11 cellular contexts compared by ENCODE assay signal in the genomic region with DNA sequence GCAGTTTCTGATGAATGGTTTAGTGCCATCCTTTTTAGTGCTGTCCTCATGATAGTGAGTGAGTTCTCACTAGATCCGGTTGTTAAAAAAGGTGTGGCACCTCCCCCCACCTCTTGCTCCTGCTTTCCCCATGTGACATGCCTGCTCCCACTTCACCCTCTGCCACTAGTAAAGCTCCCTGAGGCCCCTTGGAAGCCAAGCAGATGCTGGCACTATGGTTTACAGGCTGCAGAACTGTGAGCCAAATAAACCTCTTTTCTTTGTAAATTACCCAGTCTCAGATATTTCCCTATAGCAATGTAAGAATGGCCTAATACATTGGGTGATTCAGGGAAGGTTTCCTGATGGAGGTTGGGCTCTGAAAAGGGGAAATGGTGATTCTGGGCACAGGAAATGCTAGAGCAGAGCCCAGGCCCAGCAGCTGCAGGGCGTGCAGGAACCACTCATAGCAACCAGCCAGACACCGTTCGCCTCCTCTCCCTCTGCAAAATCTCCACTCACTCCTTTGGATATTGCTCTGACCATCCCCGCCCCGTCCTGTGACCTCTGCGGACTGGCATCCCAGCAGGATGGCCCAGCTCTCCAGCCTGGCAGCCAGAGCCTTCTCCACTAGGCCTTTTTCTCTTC. TPM values are rescaled to one million over a fixed set of nuclear protein-coding genes. Genes with fewer than 3 reads are reported as not detected.
A peak's percentile ranks its signal among the peaks of the same experiment; 100 is the strongest.
DNase-seq lines count a peak whose midpoint lies in the region; ATAC-seq, FAIRE-seq and TF ChIP-seq lines count a peak whose summit lies in the region.
"Had no signal": no experiment of that assay in that cellular context is flagged by ENCODE, and none has a peak within 500 bp of the region (broad histone marks: within the 10 kb centered on the region; RNA-seq: fewer than 3 reads in every experiment).

No MANE protein-coding gene starts in this region.

- H3K27ac ChIP-seq in GM12878 (ENCODE audit: control insufficient read depth, insufficient read depth) (no peak overlapping the region), pancreas (no peak overlapping the region)
- H3K27ac ChIP-seq in naive thymus-derived CD4-positive, alpha-beta T cell (ENCODE audit: low read depth, low read length) = no peak overlapping the region
- H3K27ac ChIP-seq: C4-2B had no signal

- H2AFZ ChIP-seq in GM12878 (ENCODE audit: control insufficient read depth, low read depth, low read length) = no peak overlapping the region

- H3K9ac ChIP-seq in GM12878 (ENCODE audit: control insufficient read depth, insufficient read depth, low read length) = no peak overlapping the region

- H3K36me3 ChIP-seq in GM12878 (ENCODE audit: control insufficient read depth in 2 of 2, insufficient read depth in 2 of 2, low read length in 1 of 2) (no peaks in the 10 kb centered on the region), pancreas (no peaks in the 10 kb centered on the region)
- H3K36me3 ChIP-seq in naive thymus-derived CD4-positive, alpha-beta T cell (ENCODE audit: control insufficient read depth in 2 of 3, insufficient read depth in 3 of 3, low read length in 3 of 3) = no peaks in the 10 kb centered on the region

- RAD21 ChIA-PET in GM12878 (lab: Charles Lee; ENCODE audit: unreplicated experiment) = no interaction called here

- POLR2A ChIA-PET in GM12878 (lab: Charles Lee) = no interaction called here
- POLR2A ChIA-PET in naive thymus-derived CD4-positive, alpha-beta T cell (lab: Charles Lee) = no interaction called here
- POLR2A ChIA-PET in activated CD8-positive, alpha-beta T cell treated with anti-CD3 and anti-CD28 coated beads for 36 hours (lab: Charles Lee) = no interaction called here

- H3K4me3 ChIP-seq in GM12878 (no peak overlapping the region), pancreas (no peak overlapping the region)
- no peak overlapping the region for H3K4me3 ChIP-seq in naive thymus-derived CD4-positive, alpha-beta T cell (ENCODE audit: low read length)

- H3K79me2 ChIP-seq in GM12878 (ENCODE audit: control insufficient read depth, insufficient read depth, low read length) = no peaks in the 10 kb centered on the region

- no peaks in the 10 kb centered on the region for H3K4me1 ChIP-seq in GM12878 (ENCODE audit: control insufficient read depth, insufficient read depth, low read length)
- no peaks in the 10 kb centered on the region for H3K4me1 ChIP-seq in naive thymus-derived CD4-positive, alpha-beta T cell (ENCODE audit: control insufficient read depth in 2 of 2, insufficient read depth in 2 of 2, low read length in 2 of 2)
- peaks cover 0 to 4% (median 0%) of the 10 kb centered on the region in 3 donors for H3K4me1 ChIP-seq in pancreas

- peaks cover 8 to 15% (median 9%) of the 10 kb centered on the region in 7 donors for H3K4me1 Mint-ChIP-seq in naive thymus-derived CD4-positive, alpha-beta T cell
- peaks cover 11% of the 10 kb centered on the region for H3K4me1 Mint-ChIP-seq in activated CD8-positive, alpha-beta T cell treated with anti-CD3 and anti-CD28 coated beads for 36 hours (ENCODE audit: low read depth)

- no peak overlapping the region for H3K27ac Mint-ChIP-seq in naive thymus-derived CD4-positive, alpha-beta T cell
- no peak overlapping the region for H3K27ac Mint-ChIP-seq in activated CD8-positive, alpha-beta T cell treated with anti-CD3 and anti-CD28 coated beads for 36 hours
- H3K27ac Mint-ChIP-seq: brain, natural killer cell had no signal

- no peaks in the 10 kb centered on the region for H4K20me1 ChIP-seq in GM12878 (ENCODE audit: control insufficient read depth, insufficient read depth)

- H3K27me3 ChIP-seq in GM12878 (replicated peaks in 1 of 2; ENCODE audit: control insufficient read depth in 2 of 2, insufficient read depth in 2 of 2, low read length in 1 of 2) (peaks cover 7 to 17% of the 10 kb centered on the region in 2 experiments), pancreas (no peaks in the 10 kb centered on the region)
- peaks cover 0 to 7% of the 10 kb centered on the region in 2 donors for H3K27me3 ChIP-seq in naive thymus-derived CD4-positive, alpha-beta T cell (ENCODE audit: control insufficient read depth in 2 of 2, insufficient read depth in 2 of 2, low read length in 2 of 2)

- TF ChIP-seq POLR2A in GM12878 (IDR thresholded peaks at IDR 0.05; ENCODE audit: low read depth, low read length) = no peak

- H3K36me3 Mint-ChIP-seq in naive thymus-derived CD4-positive, alpha-beta T cell = peaks cover 0 to 4% (median 1%) of the 10 kb centered on the region in 5 donors
- no peaks in the 10 kb centered on the region for H3K36me3 Mint-ChIP-seq in activated CD8-positive, alpha-beta T cell treated with anti-CD3 and anti-CD28 coated beads for 36 hours (ENCODE audit: low read depth)
- H3K36me3 Mint-ChIP-seq: brain, natural killer cell had no signal

- TF ChIP-seq RAD21 in GM12878 (IDR thresholded peaks at IDR 0.05; ENCODE audit: insufficient read depth, low read depth, low read length) = no peak

- peaks cover 25 to 52% (median 27%) of the 10 kb centered on the region in 5 donors for H3K27me3 Mint-ChIP-seq in naive thymus-derived CD4-positive, alpha-beta T cell
- peaks cover 27% of the 10 kb centered on the region for H3K27me3 Mint-ChIP-seq in activated CD8-positive, alpha-beta T cell treated with anti-CD3 and anti-CD28 coated beads for 36 hours

- SMC1A ChIA-PET in GM12878 (lab: Charles Lee; ENCODE audit: uncharacterized antibody, unreplicated experiment) = no interaction called here

- H3K9me3 ChIP-seq in GM12878 (replicated peaks; ENCODE audit: control insufficient read depth, insufficient read depth, low read length) (peaks cover 2% of the 10 kb centered on the region; the same call in 2 of the 3 replicates), pancreas (no peaks in the 10 kb centered on the region)
- H3K9me3 ChIP-seq in naive thymus-derived CD4-positive, alpha-beta T cell (ENCODE audit: control insufficient read depth in 2 of 3, low read length in 3 of 3) = no peaks in the 10 kb centered on the region

- in situ Hi-C loops in GM12878 (cut with MboI) = no loop called here

- no peak for FAIRE-seq in GM12878 (lab: Jason Lieb, UNC)
- no peak for FAIRE-seq in pancreas (lab: Jason Lieb, UNC)

- DNase-seq in HCEC 1CT = peak; percentile 22
- DNase-seq in NOMO-1 (lab: John Stamatoyannopoulos, UW; ENCODE audit: unreplicated experiment in 2 of 2) = peak; percentile 89
- no peak for DNase-seq in GM12878 (ENCODE audit: low read depth, low spot score)
- DNase-seq in naive thymus-derived CD4-positive, alpha-beta T cell = no peak
- DNase-seq in activated CD8-positive, alpha-beta T cell treated with anti-CD3 and anti-CD28 coated beads for 36 hours = no peak
- DNase-seq in GM10266 (ENCODE audit: extremely low spot score) = no peak
- DNase-seq in pancreas = no peak
- DNase-seq: DMS79 treated with DMSO at 0.1 percent for 48 hours, natural killer cell had no signal

- CTCF ChIA-PET in GM12878 (lab: Yijun Ruan, JAX) = interaction anchor here (1.1 kb wide), 1 partner anchor 16 kb away, joined by 3 read pairs; no protein-coding TSS in a partner anchor
- CTCF ChIA-PET in naive thymus-derived CD4-positive, alpha-beta T cell (lab: Charles Lee) = no interaction called here
- CTCF ChIA-PET in activated CD8-positive, alpha-beta T cell treated with anti-CD3 and anti-CD28 coated beads for 36 hours (lab: Charles Lee) = no interaction called here

- no peak for TF ChIP-seq EP300 in GM12878 (IDR thresholded peaks at IDR 0.05; ENCODE audit: borderline replicate concordance in 1 of 2, control insufficient read depth in 1 of 2, low read depth in 2 of 2, low read length in 2 of 2)

- WGBS in GM12878 (ENCODE audit: insufficient coverage, insufficient replicate concordance, low lambda C conversion rate, missing lambda C conversion rate) = 81% methylated on average over 7 of the region's 7 CpGs
- WGBS in pancreas, 2 donors = 83 to 91% methylated on average over 7 of the region's 7 CpGs

- TF ChIP-seq CTCF in GM12878 (IDR thresholded peaks at IDR 0.05 in 2 of 3, conservative IDR thresholded peaks at IDR 0.05 in 1 of 3; ENCODE audit: control insufficient read depth in 2 of 3, extremely low read depth in 1 of 3, insufficient read depth in 1 of 3, low read depth in 3 of 3, low read length in 3 of 3) = no peak
- no peak for TF ChIP-seq CTCF in activated CD8-positive, alpha-beta T cell treated with anti-CD3 and anti-CD28 coated beads for 36 hours (IDR thresholded peaks at IDR 0.05)
- no peak for TF ChIP-seq CTCF in GM10266 (IDR thresholded peaks at IDR 0.05; ENCODE audit: control insufficient read depth, insufficient read depth, low read depth, missing control alignments)
- TF ChIP-seq CTCF in pancreas (IDR thresholded peaks at IDR 0.05) = no peak

- no peak overlapping the region for H3K4me3 Mint-ChIP-seq in naive thymus-derived CD4-positive, alpha-beta T cell
- H3K4me3 Mint-ChIP-seq in activated CD8-positive, alpha-beta T cell treated with anti-CD3 and anti-CD28 coated beads for 36 hours = no peak overlapping the region
- H3K4me3 Mint-ChIP-seq: brain, natural killer cell had no signal

- intact Hi-C loops in GM12878 (cut with micrococcal nuclease; ENCODE audit: unreplicated experiment) (no loop called here), pancreas (cut with DNase I) (no loop called here)
- intact Hi-C loops in naive thymus-derived CD4-positive, alpha-beta T cell (cut with micrococcal nuclease) = no loop called here
- intact Hi-C loops in activated CD8-positive, alpha-beta T cell treated with anti-CD3 and anti-CD28 coated beads for 36 hours (cut with micrococcal nuclease) = no loop called here

- H3K9me3 Mint-ChIP-seq in naive thymus-derived CD4-positive, alpha-beta T cell = no peaks in the 10 kb centered on the region
- no peaks in the 10 kb centered on the region for H3K9me3 Mint-ChIP-seq in activated CD8-positive, alpha-beta T cell treated with anti-CD3 and anti-CD28 coated beads for 36 hours
- H3K9me3 Mint-ChIP-seq: natural killer cell had no signal

- no peak overlapping the region for H3K4me2 ChIP-seq in GM12878 (ENCODE audit: control insufficient read depth, insufficient read depth)

- no TSS peak for BruUV-seq in GM12878 (replicated peaks; lab: Mats Ljungman, UMichigan)

- ATAC-seq in GM12878 (no peak), pancreas (no peak)
- peak; percentile 63 for ATAC-seq in naive thymus-derived CD4-positive, alpha-beta T cell
- no peak for ATAC-seq in activated CD8-positive, alpha-beta T cell treated with anti-CD3 and anti-CD28 coated beads for 36 hours
- ATAC-seq: natural killer cell had no signal

RNA-seq across cellular contexts. Expression of a gene that starts 2.6 kb away (rescaled TPM):
- 0.29 and 0.44 TPM in 2 replicates for total RNA-seq in GM12878 (2013; cell fraction: nucleolus; rRNA removed)
- total RNA-seq in GM12878 (2014; rRNA removed) (0.11 and 0.17 TPM in 2 replicates), GM12878 (2014; rRNA removed; fragmentation: Illumina TruSeq; extraction: Trizol) (0.14 and 0.22 TPM in 2 replicates), GM12878 (2021) (0.21 and 0.31 TPM in 2 replicates), pancreas (1 to 10 TPM in 4 of 6 donors, under 1 TPM in 2; 0.43 to 2.7 (median 1.1) TPM)
- polyA plus RNA-seq in GM12878 (2011; ENCODE audit: low read depth) = not detected
- polyA plus RNA-seq in GM12878 (2011; rRNA removed) (0.15 and 0.19 TPM in 2 replicates), GM12878 (2014; fragmentation: Illumina TruSeq; extraction: Trizol) (0.09 TPM in 1 of 2 replicates, not detected in the other), GM12878 (2014; fragmentation: Nextera tagmentation; extraction: Ambion mirVana) (under 1 TPM; 0.13 to 0.16 TPM), GM12878 (2014; rRNA removed) (0.05 and 0.11 TPM in 2 replicates), GM12878 (2016; fragmentation: Nextera tagmentation; extraction: Ambion mirVana) (under 1 TPM; 0.35 to 0.42 TPM), pancreas (under 1 TPM; 0.27 to 0.80 TPM)
- polyA plus RNA-seq in GM12878 (2011; cell fraction: cytosol; rRNA removed) = 0.27 and 0.28 TPM in 2 replicates
- 0.06 TPM in 1 of 2 replicates, not detected in the other for polyA plus RNA-seq in GM12878 (2011; cell fraction: nucleus; rRNA removed)
- 0.28 TPM in 1 of 2 replicates, not detected in the other for polyA plus RNA-seq in GM12878 (2012)
- 0.26 and 0.37 TPM in 2 replicates for polyA minus RNA-seq in GM12878 (2011; rRNA and poly(A)+ RNA removed)
- not detected in 2 replicates for polyA minus RNA-seq in GM12878 (2011; cell fraction: cytosol; rRNA and poly(A)+ RNA removed)
- polyA minus RNA-seq in GM12878 (2011; cell fraction: nucleus; rRNA and poly(A)+ RNA removed) = 0.24 TPM in 1 of 2 replicates, not detected in the other
- total RNA-seq in naive thymus-derived CD4-positive, alpha-beta T cell = 1 to 10 TPM in 2 of 5 experiments, under 1 TPM in 1, not detected in 2; 0.50 to 2.2 (median 1.6) TPM
- 1 to 10 TPM in 1 of 2 donors, under 1 TPM in 1; 0.71 to 2.6 TPM for polyA plus RNA-seq in naive thymus-derived CD4-positive, alpha-beta T cell
- total RNA-seq in activated CD8-positive, alpha-beta T cell treated with anti-CD3 and anti-CD28 coated beads for 36 hours = 1 to 10 TPM; 4.2 to 5.4 TPM

RNA-seq across cellular contexts. Expression of a gene that starts 57.2 kb away (rescaled TPM):
- total RNA-seq in GM12878 (2013; cell fraction: nucleolus; rRNA removed) = 1.5 and 3.7 TPM in 2 replicates
- total RNA-seq in GM12878 (2014; rRNA removed) (10.5 and 10.8 TPM in 2 replicates), GM12878 (2014; rRNA removed; fragmentation: Illumina TruSeq; extraction: Trizol) (5.9 and 7.1 TPM in 2 replicates), GM12878 (2021) (8.2 and 8.6 TPM in 2 replicates), pancreas (10 to 100 TPM in 4 of 6 donors, 1 to 10 TPM in 2; 6.6 to 13.4 (median 10.7) TPM)
- 9.2 TPM for polyA plus RNA-seq in GM12878 (2011; ENCODE audit: low read depth)
- polyA plus RNA-seq in GM12878 (2011; rRNA removed) (9.8 and 10.7 TPM in 2 replicates), GM12878 (2014; fragmentation: Illumina TruSeq; extraction: Trizol) (7.0 and 11.2 TPM in 2 replicates), GM12878 (2014; fragmentation: Nextera tagmentation; extraction: Ambion mirVana) (1 to 10 TPM; 7.2 to 9.2 TPM), GM12878 (2014; rRNA removed) (14.6 and 17.9 TPM in 2 replicates), GM12878 (2016; fragmentation: Nextera tagmentation; extraction: Ambion mirVana) (10 to 100 TPM; 25.8 to 26.6 TPM), pancreas (10 to 100 TPM; 24.6 to 30.6 TPM)
- polyA plus RNA-seq in GM12878 (2011; cell fraction: cytosol; rRNA removed) = 9.8 and 11.7 TPM in 2 replicates
- 4.5 and 6.3 TPM in 2 replicates for polyA plus RNA-seq in GM12878 (2011; cell fraction: nucleus; rRNA removed)
- polyA plus RNA-seq in GM12878 (2012) = 3.6 and 7.4 TPM in 2 replicates
- 2.6 and 3.7 TPM in 2 replicates for polyA minus RNA-seq in GM12878 (2011; rRNA and poly(A)+ RNA removed)
- 2.5 TPM in 1 of 2 replicates, not detected in the other for polyA minus RNA-seq in GM12878 (2011; cell fraction: cytosol; rRNA and poly(A)+ RNA removed)
- polyA minus RNA-seq in GM12878 (2011; cell fraction: nucleus; rRNA and poly(A)+ RNA removed) = 0.86 and 0.97 TPM in 2 replicates
- total RNA-seq in naive thymus-derived CD4-positive, alpha-beta T cell = 10 to 100 TPM; 10.0 to 39.6 (median 25.4) TPM
- 10 to 100 TPM; 78.6 to 82.7 TPM for polyA plus RNA-seq in naive thymus-derived CD4-positive, alpha-beta T cell
- total RNA-seq in activated CD8-positive, alpha-beta T cell treated with anti-CD3 and anti-CD28 coated beads for 36 hours = 10 to 100 TPM; 14.5 to 18.2 TPM

RNA-seq across cellular contexts. Expression of a gene that starts 57.3 kb away (rescaled TPM):
- 60.1 and 66.5 TPM in 2 replicates for total RNA-seq in GM12878 (2013; cell fraction: nucleolus; rRNA removed)
- 25.1 and 28.4 TPM in 2 replicates for total RNA-seq in GM12878 (2014; rRNA removed)
- 18.5 and 19.2 TPM in 2 replicates for total RNA-seq in GM12878 (2014; rRNA removed; fragmentation: Illumina TruSeq; extraction: Trizol)
- 18.4 and 21.2 TPM in 2 replicates for total RNA-seq in GM12878 (2021)
- 9.5 TPM for polyA plus RNA-seq in GM12878 (2011; ENCODE audit: low read depth)
- 5.3 and 8.9 TPM in 2 replicates for polyA plus RNA-seq in GM12878 (2011; rRNA removed)
- 4.7 and 4.9 TPM in 2 replicates for polyA plus RNA-seq in GM12878 (2011; cell fraction: cytosol; rRNA removed)
- 8.9 and 16.3 TPM in 2 replicates for polyA plus RNA-seq in GM12878 (2011; cell fraction: nucleus; rRNA removed)
- 13.1 and 15.1 TPM in 2 replicates for polyA plus RNA-seq in GM12878 (2012)
- 21.0 and 26.5 TPM in 2 replicates for polyA plus RNA-seq in GM12878 (2014; fragmentation: Illumina TruSeq; extraction: Trizol)
- 10 to 100 TPM in 1 of 2 experiments, 1 to 10 TPM in 1; 8.3 to 12.3 TPM for polyA plus RNA-seq in GM12878 (2014; fragmentation: Nextera tagmentation; extraction: Ambion mirVana)
- 10.8 and 14.0 TPM in 2 replicates for polyA plus RNA-seq in GM12878 (2014; rRNA removed)
- polyA plus RNA-seq in GM12878 (2016; fragmentation: Nextera tagmentation; extraction: Ambion mirVana) = 10 to 100 TPM; 26.7 to 29.8 TPM
- 7.2 and 7.7 TPM in 2 replicates for polyA minus RNA-seq in GM12878 (2011; rRNA and poly(A)+ RNA removed)
- polyA minus RNA-seq in GM12878 (2011; cell fraction: cytosol; rRNA and poly(A)+ RNA removed) = 2.9 and 7.0 TPM in 2 replicates
- 14.1 and 33.3 TPM in 2 replicates for polyA minus RNA-seq in GM12878 (2011; cell fraction: nucleus; rRNA and poly(A)+ RNA removed)
- 10 to 100 TPM; 32.8 to 61.6 (median 37.4) TPM for total RNA-seq in naive thymus-derived CD4-positive, alpha-beta T cell
- 10 to 100 TPM; 35.8 to 35.9 TPM for polyA plus RNA-seq in naive thymus-derived CD4-positive, alpha-beta T cell
- 10 to 100 TPM; 24.7 to 26.0 TPM for total RNA-seq in activated CD8-positive, alpha-beta T cell treated with anti-CD3 and anti-CD28 coated beads for 36 hours
- total RNA-seq in pancreas = 10 to 100 TPM; 16.8 to 22.7 (median 19.3) TPM
- 10 to 100 TPM; 11.4 to 27.9 TPM for polyA plus RNA-seq in pancreas

Comparison
In these comparisons a context has a peak if more than half of its experiments do, and no peak if none do; other contexts are left out.
1. DNase-seq: peak in HCEC 1CT (single experiment) and NOMO-1 (2 of 2); none in GM12878 (single experiment), naive thymus-derived CD4-positive, alpha-beta T cell (0 of 9), activated CD8-positive, alpha-beta T cell treated with anti-CD3 and anti-CD28 coated beads for 36 hours (single experiment), GM10266 (single experiment) and pancreas (0 of 6).